ENCODE assay signal across 9 cellular contexts in genomic region chr12:10033783-10034381, GRCh38. TPM values are rescaled to one million over a fixed set of nuclear protein-coding genes. Genes with fewer than 3 reads are reported as not detected.
A peak's percentile ranks its signal among the peaks of the same experiment; 100 is the strongest.
DNase-seq lines count a peak whose midpoint lies in the region; ATAC-seq and TF ChIP-seq lines count a peak whose summit lies in the region.
"Had no signal": no experiment of that assay in that cellular context is flagged by ENCODE, and none has a peak within 500 bp of the region (broad histone marks: within the 10 kb centered on the region; RNA-seq: fewer than 3 reads in every experiment).

No MANE protein-coding gene starts in this region.

- no peaks in the 10 kb centered on the region for H3K79me2 ChIP-seq in mammary epithelial cell (ENCODE audit: insufficient read depth, low read length)

- H3K36me3 Mint-ChIP-seq in neural crest cell (ENCODE audit: low read depth) = no peaks in the 10 kb centered on the region

- BruUV-seq in mammary epithelial cell (replicated peaks; lab: Mats Ljungman, UMichigan) = no TSS peak

- no peaks in the 10 kb centered on the region for H3K27me3 ChIP-seq in mammary epithelial cell (ENCODE audit: insufficient read depth, low read length)

- no peaks in the 10 kb centered on the region for H3K27me3 Mint-ChIP-seq in neural crest cell (ENCODE audit: low read depth)

- H3K4me3 Mint-ChIP-seq in neural crest cell = no peak overlapping the region

- CTCF ChIA-PET in mammary epithelial cell (lab: Charles Lee; ENCODE audit: low non-redundant PET) = interaction anchor here (0.6 kb wide), 1 partner anchor 106 kb away, joined by 3 read pairs; no protein-coding TSS in a partner anchor

- H3K4me1 ChIP-seq in mammary epithelial cell (ENCODE audit: insufficient read depth, low read length) = peaks cover 21% of the 10 kb centered on the region

- dilution Hi-C loops in mammary epithelial cell (cut with HindIII; ENCODE audit: low sequenced_read_pairs) = loop anchor here (5.0 kb wide), 1 partner anchor 48 kb away; no protein-coding TSS in a partner anchor

- TF ChIP-seq CTCF in LNCAP (IDR thresholded peaks at IDR 0.05) (peak; percentile 68), mammary epithelial cell (conservative IDR thresholded peaks at IDR 0.05 in 1 of 2, IDR thresholded peaks at IDR 0.05 in 1 of 2; ENCODE audit: extremely low read depth in 1 of 2, insufficient read depth in 1 of 2, low read depth in 1 of 2, low read length in 2 of 2) (peak; percentile 35 to 56), neural crest cell (conservative IDR thresholded peaks at IDR 0.05) (peak; percentile 85)

- in situ Hi-C loops in mammary epithelial cell (cut with MboI; ENCODE audit: low sequenced_read_pairs in 2 of 2) = loop anchor here in 1 of 2 donors (25.0 kb wide), 1 partner anchor 528 kb away; no protein-coding TSS in a partner anchor

- H3K4me1 Mint-ChIP-seq in neural crest cell = no peaks in the 10 kb centered on the region

- no peak overlapping the region for H2AFZ ChIP-seq in mammary epithelial cell (ENCODE audit: low read depth, low read length)

- no peaks in the 10 kb centered on the region for H3K9me3 Mint-ChIP-seq in neural crest cell

- no peak overlapping the region for H3K4me3 ChIP-seq in mammary epithelial cell (replicated peaks in 1 of 3; ENCODE audit: insufficient read depth in 1 of 3, low read depth in 2 of 3, low read length in 3 of 3)

- H4K20me1 ChIP-seq in mammary epithelial cell (ENCODE audit: insufficient read depth, low read length) = no peaks in the 10 kb centered on the region

- ATAC-seq in GM19395 (IDR thresholded peaks at IDR 0.05; ENCODE audit: unreplicated experiment) = no peak

- no peaks in the 10 kb centered on the region for H3K36me3 ChIP-seq in mammary epithelial cell (ENCODE audit: insufficient read depth, low read length)

- H3K27ac ChIP-seq in mammary epithelial cell (ENCODE audit: insufficient read depth, low read depth, low read length) = no peak overlapping the region

- H3K4me2 ChIP-seq in mammary epithelial cell (ENCODE audit: insufficient read depth, low read depth, low read length) = no peak overlapping the region

- intact Hi-C loops in mammary epithelial cell (cut with micrococcal nuclease) = loop anchor here (1.0 to 10.0 kb wide), 3 partner anchors 106 to 531 kb away; no protein-coding TSS in a partner anchor

- peak; percentile 27 for DNase-seq in DMS53 treated with DMSO at 0.1 percent for 48 hours (lab: John Stamatoyannopoulos, UW; ENCODE audit: unreplicated experiment)
- peak; percentile 16 for DNase-seq in mammary epithelial cell
- no peak for DNase-seq in neural crest cell (ENCODE audit: low read depth, low spot score)
- DNase-seq in NCI-H2081 (lab: John Stamatoyannopoulos, UW) = no peak
- no peak for DNase-seq in NCI-H69 (lab: John Stamatoyannopoulos, UW)
- no peak for DNase-seq in stimulated activated naive CD4-positive, alpha-beta T cell treated with Interleukin-2 at 50 U/mL for 16 hours (lab: John Stamatoyannopoulos, UW)

- no peak overlapping the region for H3K9ac ChIP-seq in mammary epithelial cell (ENCODE audit: insufficient read depth, low read length)

- no peak overlapping the region for H3K27ac Mint-ChIP-seq in neural crest cell (ENCODE audit: unreplicated experiment)

- no peaks in the 10 kb centered on the region for H3K9me3 ChIP-seq in mammary epithelial cell (replicated peaks; ENCODE audit: insufficient read depth, low read length)

RNA-seq across cellular contexts. Expression of gene CLEC9A, which starts 3.4 kb away (rescaled TPM):
- total RNA-seq in mammary epithelial cell (not detected), neural crest cell (not detected in 2 replicates)
- not detected for polyA plus RNA-seq in mammary epithelial cell
- polyA minus RNA-seq in mammary epithelial cell = not detected
- polyA plus RNA-seq: keratinocyte had no signal

RNA-seq across cellular contexts. Expression of gene CLEC12B, which starts 23.5 kb away (rescaled TPM):
- total RNA-seq in mammary epithelial cell (not detected), neural crest cell (not detected in 2 replicates)
- not detected for polyA plus RNA-seq in mammary epithelial cell
- polyA minus RNA-seq in mammary epithelial cell = not detected
- polyA plus RNA-seq: keratinocyte had no signal

RNA-seq across cellular contexts. Expression of gene CLEC1B, which starts 35.0 kb away (rescaled TPM):
- total RNA-seq in mammary epithelial cell (not detected), neural crest cell (not detected in 2 replicates)
- polyA plus RNA-seq in mammary epithelial cell = not detected
- not detected for polyA minus RNA-seq in mammary epithelial cell
- polyA plus RNA-seq: keratinocyte had no signal

Comparison
In these comparisons a context has a peak if more than half of its experiments do, and no peak if none do; other contexts are left out.
1. DNase-seq: peak in DMS53 treated with DMSO at 0.1 percent for 48 hours (single experiment) and mammary epithelial cell (single experiment); none in neural crest cell (single experiment), NCI-H2081 (0 of 2), NCI-H69 (single experiment) and stimulated activated naive CD4-positive, alpha-beta T cell treated with Interleukin-2 at 50 U/mL for 16 hours (single experiment).
2. Peak in every context shown above with its lines, with median percentiles within 50 percentile points of each other: CTCF ChIP-seq.